ENCODE assay signal across 8 cellular contexts in the genomic region with DNA sequence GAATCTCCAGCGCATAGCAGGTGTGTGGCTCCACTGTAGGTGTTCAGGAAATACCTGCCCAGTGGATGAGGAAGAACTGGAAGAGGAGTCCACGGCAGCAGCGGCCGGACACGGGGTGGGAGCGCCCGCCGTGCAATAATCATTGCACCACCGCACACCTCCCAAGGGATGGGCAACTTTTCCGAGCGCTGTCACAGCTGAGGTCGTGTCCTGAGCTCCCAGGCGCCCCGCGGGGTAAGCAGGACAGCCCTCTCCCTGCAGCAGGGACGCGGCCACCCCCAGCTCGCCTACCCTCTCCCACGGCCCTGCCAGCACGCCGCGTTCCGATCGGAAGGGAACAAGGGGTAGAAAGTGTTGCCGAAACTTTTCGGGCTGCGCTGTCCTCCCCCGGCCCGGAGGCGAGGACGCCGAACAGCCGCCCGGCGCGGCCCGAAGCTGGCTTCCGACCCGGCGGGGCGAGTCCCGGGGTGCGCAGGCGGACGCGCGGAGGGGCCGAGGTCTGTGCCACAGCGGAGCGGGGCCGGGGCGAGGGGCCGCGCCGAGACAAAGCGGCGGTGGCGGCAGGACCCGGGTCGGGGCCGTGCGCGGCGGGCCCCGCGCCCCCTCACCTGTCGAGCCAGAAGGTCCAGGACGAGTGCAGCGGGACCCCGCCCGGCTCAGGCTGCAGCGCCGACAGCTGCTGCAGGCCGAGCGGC. TPM values are rescaled to one million over a fixed set of nuclear protein-coding genes. Genes with fewer than 3 reads are reported as not detected.
DNase-seq lines count a peak whose midpoint lies in the region; ATAC-seq and TF ChIP-seq lines count a peak whose summit lies in the region.

No MANE protein-coding gene starts in this region.

- 0% methylated on average over 21 to 61 of the region's 75 CpGs for WGBS in body of pancreas, 2 donors

- H3K36me3 ChIP-seq in RWPE2 (ENCODE audit: low read depth): no peaks in the 10 kb centered on the region
- no peaks in the 10 kb centered on the region for H3K36me3 ChIP-seq in body of pancreas (replicated peaks in 1 of 2; ENCODE audit: insufficient read depth in 1 of 2, low read depth in 2 of 2)

- H3K4me3 ChIP-seq in GM12865 (ENCODE audit: low read depth, low read length): peak overlapping the region; percentile 42
- peak overlapping the region; percentile 87 for H3K4me3 ChIP-seq in RWPE2 (ENCODE audit: severe bottlenecking)
- H3K4me3 ChIP-seq in body of pancreas: peak overlapping the region; percentile 31 to 36

- peaks cover 0 to 5% (median 0%) of the 10 kb centered on the region in 3 donors for H3K36me3 Mint-ChIP-seq in immature natural killer cell

- intact Hi-C loops in body of pancreas (cut with DNase I): no loop called here

- ATAC-seq in HG02588 (IDR thresholded peaks at IDR 0.05; ENCODE audit: unreplicated experiment) (peak; percentile 54), RWPE2 (ENCODE audit: low read depth) (peak; percentile 74), body of pancreas (peak; percentile 67), HG03095 (IDR thresholded peaks at IDR 0.05; ENCODE audit: unreplicated experiment) (no peak)

- TF ChIP-seq CTCF in GM12865 (IDR thresholded peaks at IDR 0.05; ENCODE audit: insufficient read depth, low read depth, low read length, missing control alignments) (no peak), RWPE2 (IDR thresholded peaks at IDR 0.05; ENCODE audit: poor library complexity, severe bottlenecking) (no peak), body of pancreas (IDR thresholded peaks at IDR 0.05) (no peak)

- H3K9me3 ChIP-seq in RWPE2 (ENCODE audit: severe bottlenecking): no peaks in the 10 kb centered on the region
- no peaks in the 10 kb centered on the region for H3K9me3 ChIP-seq in body of pancreas

- TF ChIP-seq POLR2A in body of pancreas (IDR thresholded peaks at IDR 0.05): peak; percentile 25 to 65 (median 55)

- peaks cover 2 to 10% (median 5%) of the 10 kb centered on the region in 3 donors for H3K27me3 Mint-ChIP-seq in immature natural killer cell (ENCODE audit: low read depth in 3 of 3)

- peaks cover 8% of the 10 kb centered on the region for H3K4me1 ChIP-seq in RWPE2 (ENCODE audit: insufficient read depth, poor library complexity, severe bottlenecking)
- peaks cover 18% of the 10 kb centered on the region for H3K4me1 ChIP-seq in body of pancreas

- no peaks in the 10 kb centered on the region for H3K9me3 Mint-ChIP-seq in immature natural killer cell

- peaks cover 64 to 70% of the 10 kb centered on the region in 2 donors for H3K4me1 Mint-ChIP-seq in immature natural killer cell

- H3K4me3 Mint-ChIP-seq in immature natural killer cell: peak overlapping the region; percentile 91 to 97 (median 94)

- H3K27me3 ChIP-seq in RWPE2 (ENCODE audit: insufficient read depth, poor library complexity, severe bottlenecking) (no peaks in the 10 kb centered on the region), body of pancreas (no peaks in the 10 kb centered on the region)

- H3K27ac ChIP-seq in RWPE2 (ENCODE audit: poor library complexity, severe bottlenecking) (no peak overlapping the region), body of pancreas (peak overlapping the region; percentile 39 to 86 (median 78))

- H3K27ac Mint-ChIP-seq in immature natural killer cell: peak overlapping the region; percentile 87 to 95 (median 92)

- DNase-seq in GM12865 (ENCODE audit: low read depth): peak; percentile 15
- DNase-seq in RWPE2 (ENCODE audit: low spot score): no peak
- DNase-seq in body of pancreas: peak; percentile 49 to 65 (median 54)
- peak; percentile 35 to 44 (median 36) for DNase-seq in immature natural killer cell
- DNase-seq in stimulated activated CD4-positive, alpha-beta T cell treated with anti-CD3 and anti-CD28 coated beads, Interleukin-12 subunit alpha, Interleukin-12 subunit beta, amount 100 ng/mL, for 4 hours: peak; percentile 36
- no peak for DNase-seq in inferior parietal cortex (ENCODE audit: extremely low spot score)

RNA-seq across cellular contexts. Expression of a gene that starts 0.5 kb away (rescaled TPM):
- 1 to 10 TPM; 8.2 to 9.6 TPM for total RNA-seq in body of pancreas
- 10 to 100 TPM; 20.0 to 44.3 (median 36.1) TPM for polyA plus RNA-seq in immature natural killer cell

RNA-seq across cellular contexts. Expression of a gene that starts 28.9 kb away (rescaled TPM):
- 1 to 10 TPM in 1 of 2 donors, under 1 TPM in 1; 0.33 to 2.3 TPM for total RNA-seq in body of pancreas
- 1 to 10 TPM in 1 of 3 donors, under 1 TPM in 1, not detected in 1; 0.22 to 1.3 TPM for polyA plus RNA-seq in immature natural killer cell

Comparison
In these comparisons a context has a peak if more than half of its experiments do, and no peak if none do; other contexts are left out.
1. DNase-seq: peak in GM12865 (single experiment), body of pancreas (4 of 4), immature natural killer cell (3 of 3) and stimulated activated CD4-positive, alpha-beta T cell treated with anti-CD3 and anti-CD28 coated beads, Interleukin-12 subunit alpha, Interleukin-12 subunit beta, amount 100 ng/mL, for 4 hours (single experiment); none in RWPE2 (single experiment) and inferior parietal cortex (single experiment).
2. H3K4me3 ChIP-seq: peak in every context shown above with its lines; median percentile 87 in RWPE2; 42 in GM12865; 34 in body of pancreas.